Comparison of ENCODE assay signal across 18 cellular contexts in the genomic region with DNA sequence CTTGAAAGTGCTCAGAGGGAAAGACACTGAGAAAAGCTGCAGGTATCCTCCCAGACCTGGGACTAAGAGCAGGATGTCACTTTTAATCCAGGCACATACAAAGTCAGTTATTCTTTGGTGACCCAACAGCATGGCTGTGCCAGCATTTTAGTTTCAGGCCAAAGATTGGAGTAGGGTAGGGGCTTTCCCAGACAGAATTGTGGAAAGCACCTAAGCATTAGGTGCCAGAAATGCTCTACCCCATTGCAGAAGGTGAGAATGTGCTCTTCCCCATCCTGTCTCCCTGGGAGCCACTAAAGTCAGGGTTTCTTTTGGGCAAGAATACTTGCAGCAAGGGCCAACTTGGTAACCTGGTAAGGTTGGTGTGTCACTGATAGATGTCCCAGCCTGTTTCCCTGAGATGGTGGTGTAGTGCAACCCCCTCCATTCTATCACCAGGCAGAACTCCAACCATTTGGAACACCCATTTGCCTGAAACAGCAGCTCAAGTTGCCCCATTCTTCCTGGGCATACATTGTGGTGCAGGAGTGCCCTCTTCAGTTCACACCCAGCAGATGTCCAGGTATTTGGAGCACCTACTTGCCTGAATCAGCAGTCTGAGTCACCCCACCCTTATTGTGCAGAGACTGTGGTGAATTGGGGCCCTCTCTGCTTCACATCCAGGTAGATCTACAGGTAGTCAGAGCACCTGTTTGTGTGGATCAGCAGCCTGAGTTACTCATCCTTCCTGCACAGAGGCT.
"Had no signal": no experiment of that assay in that cellular context is flagged by ENCODE, and none has a peak within 500 bp of the region (broad histone marks: within the 10 kb centered on the region; RNA-seq: fewer than 3 reads in every experiment).

No MANE protein-coding gene starts in this region.

- DNase-seq: activated CD4-positive, alpha-beta T cell treated with anti-CD3 and anti-CD28 coated beads for 48 hours; activated naive CD4-positive, alpha-beta T cell; activated naive CD8-positive, alpha-beta T cell treated with anti-CD3 and anti-CD28 coated beads, Interleukin-2, amount 10 ng/mL, durations not matched to agents 7 days and 5 days; cortex of kidney; effector CD4-positive, alpha-beta T cell; foreskin melanocyte; islet precursor cell; naive thymus-derived CD8-positive, alpha-beta T cell; posterior cingulate gyrus; retina; stimulated activated CD4-positive, alpha-beta T cell treated with anti-CD3 and anti-CD28 coated beads, Interleukin-12 subunit alpha, Interleukin-12 subunit beta, amount 100 ng/mL, for 4 hours; stimulated activated CD4-positive, alpha-beta T cell treated with anti-CD3 and anti-CD28 coated beads, Interleukin-2, amount 100 ng/mL, for 24 hours; T-helper 17 cell; WERI-Rb-1 had no signal

- H3K4me1 Mint-ChIP-seq: activated naive CD8-positive, alpha-beta T cell treated with anti-CD3 and anti-CD28 coated beads, Interleukin-2, amount 10 ng/mL, durations not matched to agents 7 days and 5 days; brain; central memory CD8-positive, alpha-beta T cell; memory B cell; naive thymus-derived CD8-positive, alpha-beta T cell; T-helper 17 cell had no signal

- H3K27ac Mint-ChIP-seq: activated naive CD8-positive, alpha-beta T cell treated with anti-CD3 and anti-CD28 coated beads, Interleukin-2, amount 10 ng/mL, durations not matched to agents 7 days and 5 days; activated T-helper 1 cell treated with anti-CD3 and anti-CD28 coated beads, Interleukin-12 subunit alpha, Interleukin-12 subunit beta, Interleukin-2, Interleukin-4 antibody, amounts not matched to agents 30 ng/mL and 10 ng/mL and 1 ng/mL, durations not matched to agents 14 hours and 24 hours and 36 hours; brain; memory B cell; naive thymus-derived CD8-positive, alpha-beta T cell; T-helper 17 cell had no signal

- H3K4me3 Mint-ChIP-seq: activated naive CD8-positive, alpha-beta T cell treated with anti-CD3 and anti-CD28 coated beads, Interleukin-2, amount 10 ng/mL, durations not matched to agents 7 days and 5 days; activated T-helper 1 cell treated with anti-CD3 and anti-CD28 coated beads, Interleukin-12 subunit alpha, Interleukin-12 subunit beta, Interleukin-2, Interleukin-4 antibody, amounts not matched to agents 30 ng/mL and 10 ng/mL and 1 ng/mL, durations not matched to agents 14 hours and 24 hours and 36 hours; brain; central memory CD8-positive, alpha-beta T cell; memory B cell; naive thymus-derived CD8-positive, alpha-beta T cell; T-helper 17 cell had no signal

- H3K36me3 Mint-ChIP-seq: activated naive CD8-positive, alpha-beta T cell treated with anti-CD3 and anti-CD28 coated beads, Interleukin-2, amount 10 ng/mL, durations not matched to agents 7 days and 5 days; brain; memory B cell had no signal

- ATAC-seq: naive thymus-derived CD8-positive, alpha-beta T cell; T-helper 17 cell had no signal

- H3K27me3 Mint-ChIP-seq: activated naive CD8-positive, alpha-beta T cell treated with anti-CD3 and anti-CD28 coated beads, Interleukin-2, amount 10 ng/mL, durations not matched to agents 7 days and 5 days; brain; central memory CD8-positive, alpha-beta T cell; memory B cell; naive thymus-derived CD8-positive, alpha-beta T cell; T-helper 17 cell had no signal
